Comparison of ENCODE assay signal across 8 cellular contexts in the genomic region with DNA sequence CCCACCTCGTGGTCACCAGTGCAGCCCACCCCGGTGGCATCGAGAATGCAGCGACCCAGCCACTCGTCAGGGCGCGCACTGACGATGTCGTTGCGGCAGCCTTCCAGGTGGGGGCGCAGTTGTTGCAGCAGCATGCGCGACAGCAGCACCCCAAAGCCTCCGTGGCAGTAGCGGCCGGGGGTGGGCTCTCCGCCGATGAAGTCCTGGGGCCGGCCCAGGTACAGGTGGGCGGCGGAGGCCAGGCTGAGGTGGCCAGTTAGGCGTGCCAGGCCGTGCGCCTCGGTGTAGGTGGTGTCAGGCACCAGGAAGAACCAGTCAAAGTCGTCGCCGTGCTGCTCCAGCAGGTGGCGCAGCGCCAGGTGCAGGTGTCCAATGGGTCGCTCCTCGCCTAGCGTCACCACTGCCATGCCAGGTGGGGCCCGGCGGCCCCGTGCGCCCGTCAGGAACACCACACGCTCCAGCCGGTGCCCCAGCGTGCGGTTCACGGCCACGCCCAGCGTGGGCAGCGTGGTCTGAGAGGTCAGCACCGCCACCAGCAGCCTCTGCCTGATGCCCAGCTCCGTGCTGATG. TPM values are rescaled to one million over a fixed set of nuclear protein-coding genes. Genes with fewer than 3 reads are reported as not detected.
A peak's percentile ranks its signal among the peaks of the same experiment; 100 is the strongest.
DNase-seq lines count a peak whose midpoint lies in the region; ATAC-seq and TF ChIP-seq lines count a peak whose summit lies in the region.

No MANE protein-coding gene starts in this region.

- H3K4me2 ChIP-seq in hepatocyte, result peak overlapping the region; percentile 88

- H3K27me3 ChIP-seq in hepatocyte, result no peaks in the 10 kb centered on the region
- peaks cover 0 to 6% (median 0%) of the 10 kb centered on the region in 3 donors for H3K27me3 ChIP-seq in skeletal muscle tissue (ENCODE audit: control insufficient read depth in 3 of 3, insufficient read depth in 3 of 3, low read length in 3 of 3)

- peaks cover 24 to 28% (median 27%) of the 10 kb centered on the region in 3 donors for H3K4me1 Mint-ChIP-seq in T-cell

- peaks cover 21% of the 10 kb centered on the region for H4K20me1 ChIP-seq in hepatocyte (ENCODE audit: insufficient read depth, poor library complexity, severe bottlenecking)

- H3K9ac ChIP-seq in skeletal muscle tissue (ENCODE audit: low read depth in 1 of 3, low read length in 3 of 3), result peak overlapping the region in 1 of 3 donors; percentile 45

- H3K4me1 ChIP-seq in hepatocyte (ENCODE audit: insufficient read depth) (peaks cover 24% of the 10 kb centered on the region), skeletal muscle tissue (ENCODE audit: control insufficient read depth in 3 of 3, insufficient read depth in 3 of 3, low read length in 3 of 3) (peaks cover 21 to 28% (median 24%) of the 10 kb centered on the region in 3 donors)

- no peaks in the 10 kb centered on the region for H3K9me2 ChIP-seq in hepatocyte (replicated peaks; ENCODE audit: insufficient read depth)

- H3K27me3 Mint-ChIP-seq in T-cell, result peaks cover 0 to 4% of the 10 kb centered on the region in 2 donors

- peak; percentile 68 for DNase-seq in NCI-H1105 (lab: John Stamatoyannopoulos, UW)
- DNase-seq in T-cell, result peak; percentile 65 to 90 (median 80)
- DNase-seq in amygdala (lab: John Stamatoyannopoulos, UW), result peak in 49 of 56 donors; percentile 15 to 87 (median 70)
- peak; percentile 93 for DNase-seq in hepatocyte (ENCODE audit: low spot score)
- no peak for DNase-seq in mesenteric fat pad (ENCODE audit: low spot score)

- H3K27ac ChIP-seq in hepatocyte (peak overlapping the region; percentile 93), skeletal muscle tissue (ENCODE audit: low read depth, low read length) (no peak overlapping the region)

- peak overlapping the region; percentile 78 to 89 (median 84) for H3K4me3 Mint-ChIP-seq in T-cell

- no peaks in the 10 kb centered on the region for H3K36me3 ChIP-seq in hepatocyte (replicated peaks; ENCODE audit: insufficient read depth, low read depth)
- peaks cover 15 to 22% (median 19%) of the 10 kb centered on the region in 3 donors for H3K36me3 ChIP-seq in skeletal muscle tissue (ENCODE audit: control insufficient read depth in 3 of 3, insufficient read depth in 3 of 3, low read length in 3 of 3)

- POLR2A ChIA-PET in T-cell (lab: Charles Lee), result no interaction called here

- H3K79me2 ChIP-seq in hepatocyte, result peaks cover 16% of the 10 kb centered on the region

- ATAC-seq in HG02642 (IDR thresholded peaks at IDR 0.05; ENCODE audit: poor library complexity, unreplicated experiment) (peak; percentile 45), T-cell (replicated peaks in 1 of 4) (peak; percentile 37 to 45 (median 40))

- no peaks in the 10 kb centered on the region for H3K36me3 Mint-ChIP-seq in T-cell

- TF ChIP-seq CTCF in GM12873 (IDR thresholded peaks at IDR 0.05; ENCODE audit: insufficient read depth, low read depth, low read length, missing control alignments) (peak; percentile 90), hepatocyte (IDR thresholded peaks at IDR 0.05; ENCODE audit: poor library complexity) (peak; percentile 100)

- H3K9me3 ChIP-seq in hepatocyte (ENCODE audit: low read depth), result no peaks in the 10 kb centered on the region
- H3K9me3 ChIP-seq in skeletal muscle tissue (ENCODE audit: control insufficient read depth in 3 of 3, low read length in 3 of 3), result no peaks in the 10 kb centered on the region

- WGBS in hepatocyte (ENCODE audit: low lambda C conversion rate, missing lambda C conversion rate), result 4% methylated on average over 40 of the region's 48 CpGs

- H3K9me3 Mint-ChIP-seq in T-cell, result no peaks in the 10 kb centered on the region

- H3K27ac Mint-ChIP-seq in T-cell, result no peak overlapping the region

- CTCF ChIA-PET in T-cell (lab: Charles Lee), result interaction anchor here (0.5 to 2.8 kb wide), 38 partner anchors 9 to 1744 kb away, joined by 3 to 13 read pairs (median 4); a partner anchor contains a TSS

- H2AFZ ChIP-seq in hepatocyte, result no peak overlapping the region

- peak overlapping the region; percentile 84 for H3K4me3 ChIP-seq in hepatocyte
- H3K4me3 ChIP-seq in skeletal muscle tissue (ENCODE audit: low read length in 3 of 3), result peak overlapping the region in 2 of 3 donors; percentile 53 to 61

RNA-seq across cellular contexts. Expression of a gene that starts 1.9 kb away (rescaled TPM):
- 10 to 100 TPM in 3 of 5 donors, 1 to 10 TPM in 2; 5.0 to 12.8 (median 10.8) TPM for total RNA-seq in T-cell
- total RNA-seq in hepatocyte, result 180 and 193 TPM in 2 replicates
- polyA plus RNA-seq in hepatocyte, result 315 and 361 TPM in 2 replicates
- 33.4 TPM for total RNA-seq in skeletal muscle tissue
- total RNA-seq in mesenteric fat pad, result 24.1 TPM

RNA-seq across cellular contexts. Expression of a gene that starts 2.1 kb away (rescaled TPM):
- under 1 TPM; 0.37 to 0.88 (median 0.69) TPM for total RNA-seq in T-cell
- 7.3 and 8.0 TPM in 2 replicates for total RNA-seq in hepatocyte
- 10.4 and 12.2 TPM in 2 replicates for polyA plus RNA-seq in hepatocyte
- total RNA-seq in skeletal muscle tissue, result 2.1 TPM
- total RNA-seq in mesenteric fat pad, result 2.6 TPM

RNA-seq across cellular contexts. Expression of a gene that starts 27.4 kb away (rescaled TPM):
- total RNA-seq in T-cell (under 1 TPM in 3 of 5 donors, not detected in 2; 0.09 to 0.35 (median 0.20) TPM), hepatocyte (not detected in 2 replicates), skeletal muscle tissue (not detected), mesenteric fat pad (not detected)
- polyA plus RNA-seq in hepatocyte, result 0.07 TPM in 1 of 2 replicates, not detected in the other

RNA-seq across cellular contexts. Expression of a gene that starts 29.6 kb away (rescaled TPM):
- total RNA-seq in T-cell, result 1 to 10 TPM; 1.2 to 2.4 (median 1.2) TPM
- 72.4 and 84.6 TPM in 2 replicates for total RNA-seq in hepatocyte
- polyA plus RNA-seq in hepatocyte, result 61.0 and 73.7 TPM in 2 replicates
- 87.2 TPM for total RNA-seq in skeletal muscle tissue
- total RNA-seq in mesenteric fat pad, result 61.5 TPM

RNA-seq across cellular contexts. Expression of a gene that starts 30.4 kb away (rescaled TPM):
- under 1 TPM in 1 of 5 donors, not detected in 4; 0.16 TPM for total RNA-seq in T-cell
- 3.3 and 5.6 TPM in 2 replicates for total RNA-seq in hepatocyte
- polyA plus RNA-seq in hepatocyte, result 8.1 and 9.2 TPM in 2 replicates
- total RNA-seq in skeletal muscle tissue, result not detected
- total RNA-seq in mesenteric fat pad, result 0.45 TPM
